Comparison of ENCODE assay signal across 19 cellular contexts in the genomic region with DNA sequence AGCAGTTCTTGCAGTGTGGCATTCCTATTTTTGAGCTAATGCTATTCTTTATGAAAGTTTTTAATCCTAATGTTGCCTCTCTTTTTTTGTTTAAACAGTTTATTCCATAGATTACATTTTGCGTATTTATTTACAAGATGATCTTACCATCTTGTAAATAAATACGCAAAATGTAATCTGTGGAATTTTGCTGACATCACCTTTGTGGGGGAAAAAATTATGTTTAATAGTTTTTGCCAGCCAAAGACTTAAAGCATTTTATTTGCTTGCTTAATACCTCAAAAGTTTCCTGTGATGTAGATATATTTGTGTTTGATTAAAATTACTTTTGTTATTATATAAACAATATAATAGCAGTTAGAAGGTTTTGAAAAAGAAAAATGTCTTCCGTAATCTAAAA. TPM values are rescaled to one million over a fixed set of nuclear protein-coding genes. Genes with fewer than 3 reads are reported as not detected.
DNase-seq lines count a peak whose midpoint lies in the region; ATAC-seq, FAIRE-seq and TF ChIP-seq lines count a peak whose summit lies in the region.
"Had no signal": no experiment of that assay in that cellular context is flagged by ENCODE, and none has a peak within 500 bp of the region (broad histone marks: within the 10 kb centered on the region; RNA-seq: fewer than 3 reads in every experiment).

No MANE protein-coding gene starts in this region.

- intact Hi-C loops in HepG2 (cut with micrococcal nuclease; ENCODE audit: unreplicated experiment) = no loop called here
- intact Hi-C loops in right lobe of liver (cut with DNase I) = loop anchor here in 1 of 2 donors (10.0 kb wide), 1 partner anchor 409 kb away; no protein-coding TSS in a partner anchor

- WGBS in HepG2 (ENCODE audit: low lambda C conversion rate) = 97% methylated on average over 3 of the region's 3 CpGs
- 96% methylated on average over 3 of the region's 3 CpGs for whole genome bisulfite sequencing in right lobe of liver (ENCODE audit: insufficient coverage, low coverage, low lambda C conversion rate, missing lambda C conversion rate)

- no TSS peak for BruUV-seq in HepG2 (replicated peaks; lab: Mats Ljungman, UMichigan)

- DNase-seq in HepG2 (ENCODE audit: low spot score) = no peak
- no peak for DNase-seq in right lobe of liver
- DNase-seq in frontal cortex (ENCODE audit: low spot score in 2 of 2) = no peak
- no peak for DNase-seq in RPMI8226
- DNase-seq: AML-193; Caco-2; Calu3; CD4-positive, alpha-beta T cell; CD8-positive, alpha-beta T cell; DMS79 treated with DMSO at 0.1 percent for 48 hours; GF-D8 had no signal

- no peaks in the 10 kb centered on the region for H3K79me2 ChIP-seq in HepG2 (ENCODE audit: insufficient read depth, low read length)

- no peak for TF ChIP-seq POLR2A in HepG2 (IDR thresholded peaks at IDR 0.05; ENCODE audit: insufficient read depth in 1 of 2, low read depth in 2 of 2, low read length in 2 of 2)
- TF ChIP-seq POLR2A in right lobe of liver (IDR thresholded peaks at IDR 0.05) = no peak

- H3K4me3 ChIP-seq in HepG2 (replicated peaks in 1 of 3; ENCODE audit: insufficient read depth in 1 of 3, low read depth in 2 of 3, low read length in 3 of 3) (no peak overlapping the region), right lobe of liver (no peak overlapping the region)
- H3K4me3 ChIP-seq: A549; BLaER1 treated with 17β-estradiol and CSF1 and Interleukin-3, amounts not matched to agents 10 nM and 100 nM had no signal

- CTCF ChIA-PET in HepG2 (lab: Yijun Ruan, JAX; ENCODE audit: low intra/inter-chr PET ratio, low total read pairs) = no interaction called here

- H3K27ac ChIP-seq in HepG2 (ENCODE audit: extremely low read length, insufficient read depth, low read length) = no peak overlapping the region
- H3K27ac ChIP-seq in right lobe of liver = no peak overlapping the region
- H3K27ac ChIP-seq: 22Rv1; A549; BLaER1 treated with 17β-estradiol and CSF1 and Interleukin-3, amounts not matched to agents 10 nM and 100 nM; C4-2B had no signal

- peaks cover 0 to 3% of the 10 kb centered on the region in 2 experiments; a peak in 1 of 5 replicates for H3K36me3 ChIP-seq in HepG2 (replicated peaks in 1 of 2; ENCODE audit: control insufficient read depth in 1 of 2, insufficient read depth in 2 of 2, low read length in 2 of 2)
- no peaks in the 10 kb centered on the region for H3K36me3 ChIP-seq in right lobe of liver

- ATAC-seq in HepG2 (no peak), right lobe of liver (no peak), GM18867 (IDR thresholded peaks at IDR 0.05; ENCODE audit: unreplicated experiment) (no peak)
- ATAC-seq: A549; CD8-positive, alpha-beta T cell had no signal

- POLR2A ChIA-PET in HepG2 (lab: Yijun Ruan, JAX) = no interaction called here

- H4K20me1 ChIP-seq in HepG2 (ENCODE audit: insufficient read depth, low read length) = no peaks in the 10 kb centered on the region
- H4K20me1 ChIP-seq: BLaER1 treated with 17β-estradiol and CSF1 and Interleukin-3, amounts not matched to agents 10 nM and 100 nM had no signal

- H3K27me3 ChIP-seq in HepG2 (ENCODE audit: control insufficient read depth in 1 of 2, insufficient read depth in 2 of 2, low read length in 2 of 2) = no peaks in the 10 kb centered on the region
- H3K27me3 ChIP-seq in right lobe of liver = no peaks in the 10 kb centered on the region
- H3K27me3 ChIP-seq: BLaER1 treated with 17β-estradiol and CSF1 and Interleukin-3, amounts not matched to agents 10 nM and 100 nM had no signal

- TF ChIP-seq RAD21 in HepG2 (CRISPR knock-in tag; IDR thresholded peaks at IDR 0.05) = no peak

- no peaks in the 10 kb centered on the region for H3K9me3 ChIP-seq in HepG2 (ENCODE audit: low read length)
- no peaks in the 10 kb centered on the region for H3K9me3 ChIP-seq in right lobe of liver
- H3K9me3 ChIP-seq: A549; BLaER1 treated with 17β-estradiol and CSF1 and Interleukin-3, amounts not matched to agents 10 nM and 100 nM; Caco-2 had no signal

- in situ Hi-C loops in HepG2 (cut with HindIII; ENCODE audit: extremely low pct_ligation_motif_present, low pct_unique_long_range_greater_than_20kb) = loop anchor here (10.0 kb wide), 1 partner anchor 779 kb away; a partner anchor contains a TSS

- TF ChIP-seq CTCF in HepG2 (CRISPR knock-in tag; IDR thresholded peaks at IDR 0.05) (no peak), right lobe of liver (IDR thresholded peaks at IDR 0.05) (no peak)

- H3K9ac ChIP-seq in HepG2 (ENCODE audit: insufficient read depth, low read depth, low read length) = no peak overlapping the region
- H3K9ac ChIP-seq: BLaER1 treated with 17β-estradiol and CSF1 and Interleukin-3, amounts not matched to agents 10 nM and 100 nM had no signal

- no peaks in the 10 kb centered on the region for H3K4me1 ChIP-seq in HepG2 (ENCODE audit: insufficient read depth, low read length)
- no peaks in the 10 kb centered on the region for H3K4me1 ChIP-seq in right lobe of liver
- H3K4me1 ChIP-seq: A549; BLaER1 treated with 17β-estradiol and CSF1 and Interleukin-3, amounts not matched to agents 10 nM and 100 nM; Caco-2 had no signal

- FAIRE-seq in HepG2 (lab: Jason Lieb, UNC) (no peak), frontal cortex (lab: Jason Lieb, UNC) (peak; percentile 17)
- FAIRE-seq: A549, D721Med, G401.6, GM12891 had no signal

- TF ChIP-seq EP300 in HepG2 (IDR thresholded peaks at IDR 0.05; ENCODE audit: low read depth in 2 of 2, low read length in 2 of 2) (no peak), HepG2 (CRISPR knock-in tag; IDR thresholded peaks at IDR 0.05; ENCODE audit: borderline replicate concordance) (no peak)

- no peak overlapping the region for H3K4me2 ChIP-seq in HepG2 (ENCODE audit: low read depth, low read length)
- H3K4me2 ChIP-seq: A549; BLaER1 treated with 17β-estradiol and CSF1 and Interleukin-3, amounts not matched to agents 10 nM and 100 nM had no signal

- no peak overlapping the region for H2AFZ ChIP-seq in HepG2 (ENCODE audit: low read length)

TF ChIP-seq in HepG2, 621 proteins besides CTCF, POLR2A, EP300 and RAD21:
- peak; percentile 47; the same call in 1 of the 2 replicates for TF ChIP-seq MAFF (IDR thresholded peaks at IDR 0.05; ENCODE audit: low read depth, low read length)
- peak; percentile 39 to 62 for TF ChIP-seq MAFK (conservative IDR thresholded peaks at IDR 0.05 in 1 of 2, IDR thresholded peaks at IDR 0.05 in 1 of 2; ENCODE audit: low read length in 2 of 2)
- TF ChIP-seq ZNF616 (CRISPR knock-in tag; IDR thresholded peaks at IDR 0.05; ENCODE audit: low read depth) = no peak
- no peak for TF ChIP-seq KDM4B (CRISPR knock-in tag; IDR thresholded peaks at IDR 0.05)
TF ChIP-seq in HepG2: peak in this region for 2.

RNA-seq across cellular contexts. Expression of a gene that starts 15.3 kb away (rescaled TPM):
- total RNA-seq in HepG2 (2016; rRNA removed; fragmentation: Illumina TruSeq; extraction: Trizol) = 12.6 and 19.2 TPM in 2 replicates
- 8.9 and 13.3 TPM in 2 replicates for total RNA-seq in HepG2 (2016; cell fraction: cytosol; rRNA removed; fragmentation: Illumina TruSeq; extraction: Trizol; ENCODE audit: low read depth)
- 12.7 and 17.3 TPM in 2 replicates for total RNA-seq in HepG2 (2016; cell fraction: insoluble cytoplasmic fraction; rRNA removed; fragmentation: Illumina TruSeq; extraction: Trizol)
- total RNA-seq in HepG2 (2016; cell fraction: membrane; rRNA removed; fragmentation: Illumina TruSeq; extraction: Trizol) = 5.8 and 8.1 TPM in 2 replicates
- 12.3 and 15.6 TPM in 2 replicates for total RNA-seq in HepG2 (2016; cell fraction: nucleus; rRNA removed; fragmentation: Illumina TruSeq; extraction: Trizol)
- 2.3 and 2.5 TPM in 2 replicates for polyA plus RNA-seq in HepG2 (2011; rRNA removed)
- 1.0 and 1.2 TPM in 2 replicates for polyA plus RNA-seq in HepG2 (2011; cell fraction: cytosol; rRNA removed)
- polyA plus RNA-seq in HepG2 (2011; cell fraction: nucleus; rRNA removed) = 7.1 and 10.3 TPM in 2 replicates
- polyA plus RNA-seq in HepG2 (2012) = 2.8 and 3.6 TPM in 2 replicates
- 0.80 and 0.94 TPM in 2 replicates for polyA plus RNA-seq in HepG2 (2016; cell fraction: cytosol; fragmentation: Illumina TruSeq; extraction: Trizol; ENCODE audit: low read depth)
- polyA plus RNA-seq in HepG2 (2016; cell fraction: insoluble cytoplasmic fraction; fragmentation: Illumina TruSeq; extraction: Trizol; ENCODE audit: low read depth) = 12.3 and 12.4 TPM in 2 replicates
- 1.9 and 2.0 TPM in 2 replicates for polyA plus RNA-seq in HepG2 (2016; cell fraction: membrane; fragmentation: Illumina TruSeq; extraction: Trizol; ENCODE audit: low read depth)
- polyA plus RNA-seq in HepG2 (2016; cell fraction: nucleus; fragmentation: Illumina TruSeq; extraction: Trizol; ENCODE audit: insufficient read depth, low read depth) = 26.6 and 27.9 TPM in 2 replicates
- polyA minus RNA-seq in HepG2 (2011; rRNA and poly(A)+ RNA removed; ENCODE audit: low replicate concordance) = 2.2 and 24.5 TPM in 2 replicates
- polyA minus RNA-seq in HepG2 (2011; cell fraction: cytosol; rRNA and poly(A)+ RNA removed) = 4.2 and 5.4 TPM in 2 replicates
- polyA minus RNA-seq in HepG2 (2011; cell fraction: nucleus; rRNA and poly(A)+ RNA removed) = 29.9 and 30.3 TPM in 2 replicates
- 1 to 10 TPM in 3 of 6 experiments, under 1 TPM in 3; 0.24 to 2.2 (median 0.92) TPM for total RNA-seq in right lobe of liver
- 24.9 TPM for total RNA-seq in frontal cortex
